In the genomic region with DNA sequence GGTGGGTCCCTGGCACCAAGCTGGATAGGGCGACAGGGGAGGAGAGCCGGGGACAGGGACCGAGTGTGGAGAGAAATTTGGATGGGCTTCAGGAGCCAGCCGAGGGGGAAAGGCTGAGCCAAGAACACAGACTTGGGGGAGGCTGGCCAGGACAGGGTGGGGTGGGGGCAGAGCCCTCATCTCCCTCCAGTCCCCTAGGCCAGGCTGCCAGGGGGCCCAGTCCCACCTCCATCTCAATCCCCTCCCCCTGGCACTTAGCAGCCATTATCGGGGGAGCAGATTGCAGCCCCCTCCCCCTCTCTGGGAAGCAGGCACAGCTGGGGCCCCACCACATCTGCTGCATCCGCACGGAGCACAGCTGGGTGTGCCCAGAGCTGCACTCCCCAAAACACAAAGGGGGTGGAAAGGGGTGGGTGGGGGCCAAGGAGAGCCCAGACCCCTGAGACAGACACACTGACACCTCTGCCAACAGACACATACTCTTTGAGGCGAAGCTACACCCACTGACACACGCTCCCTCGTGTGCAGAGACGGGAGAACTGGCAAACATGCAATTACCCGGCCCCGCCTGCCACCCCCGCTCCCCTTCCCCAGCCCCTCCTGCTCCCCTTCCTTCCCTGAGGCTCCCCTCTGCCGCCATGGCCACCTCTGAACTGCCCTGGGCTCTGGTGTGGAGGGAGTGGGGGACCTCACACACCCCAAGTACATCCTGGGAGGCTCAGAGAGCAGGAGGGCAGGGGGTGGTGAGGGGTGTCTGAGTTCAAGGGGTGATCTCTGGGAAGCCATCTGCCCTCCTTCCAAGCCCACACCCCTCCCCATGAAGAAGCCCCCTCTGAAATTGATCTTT, we compare ENCODE assay signal across 1 cellular context.
TF ChIP-seq lines count a peak whose summit lies in the region.

No MANE protein-coding gene starts in this region.

TF ChIP-seq in SK-N-SH, 30 proteins besides CTCF, POLR2A, EP300 and RAD21 (continued from another document):
- TF ChIP-seq, protein P1, sequence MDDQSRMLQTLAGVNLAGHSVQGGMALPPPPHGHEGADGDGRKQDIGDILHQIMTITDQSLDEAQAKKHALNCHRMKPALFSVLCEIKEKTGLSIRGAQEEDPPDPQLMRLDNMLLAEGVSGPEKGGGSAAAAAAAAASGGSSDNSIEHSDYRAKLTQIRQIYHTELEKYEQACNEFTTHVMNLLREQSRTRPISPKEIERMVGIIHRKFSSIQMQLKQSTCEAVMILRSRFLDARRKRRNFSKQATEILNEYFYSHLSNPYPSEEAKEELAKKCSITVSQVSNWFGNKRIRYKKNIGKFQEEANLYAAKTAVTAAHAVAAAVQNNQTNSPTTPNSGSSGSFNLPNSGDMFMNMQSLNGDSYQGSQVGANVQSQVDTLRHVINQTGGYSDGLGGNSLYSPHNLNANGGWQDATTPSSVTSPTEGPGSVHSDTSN (IDR thresholded peaks at IDR 0.05) = no peak
- TF ChIP-seq YY1 (IDR thresholded peaks at IDR 0.05; ENCODE audit: low read depth) (no peak), MAX (IDR thresholded peaks at IDR 0.05; ENCODE audit: low read depth) (no peak), GABPA (IDR thresholded peaks at IDR 0.05; ENCODE audit: low read depth) (no peak)
TF ChIP-seq in SK-N-SH: peak in this region for 2.
